ENCODE assay signal across 21 cellular contexts in the genomic region with DNA sequence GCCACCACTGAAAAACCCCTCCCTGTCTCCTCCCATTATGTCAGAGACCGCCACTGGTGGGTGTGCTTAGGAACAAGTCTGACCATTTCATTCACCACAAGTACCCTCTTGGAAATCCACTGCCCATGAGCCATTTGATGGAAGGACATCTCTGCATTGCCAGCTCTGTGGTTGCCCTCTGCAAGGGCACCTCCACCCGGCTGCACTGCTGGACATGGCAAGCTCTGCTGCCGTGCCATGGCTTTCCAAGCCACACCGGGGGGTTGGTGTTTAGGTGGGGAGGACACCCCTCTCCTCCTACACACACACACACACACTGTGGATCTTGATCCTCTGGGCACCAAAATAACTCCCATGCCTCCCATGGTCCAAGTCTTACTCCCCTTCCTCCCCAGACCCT. TPM values are rescaled to one million over a fixed set of nuclear protein-coding genes. Genes with fewer than 3 reads are reported as not detected.
"Had no signal": no experiment of that assay in that cellular context is flagged by ENCODE, and none has a peak within 500 bp of the region (broad histone marks: within the 10 kb centered on the region; RNA-seq: fewer than 3 reads in every experiment).

No MANE protein-coding gene starts in this region.

- H3K36me3 Mint-ChIP-seq: activated CD4-positive, alpha-beta memory T cell treated with anti-CD3 and anti-CD28 coated beads for 36 hours; activated naive CD4-positive, alpha-beta T cell treated with anti-CD3 and anti-CD28 coated beads, Interleukin-2, amount 50 U/mL, for 24 hours; activated naive CD8-positive, alpha-beta T cell treated with anti-CD3 and anti-CD28 coated beads for 36 hours; brain had no signal

- H3K4me3 ChIP-seq: adrenal gland, ascending aorta, breast epithelium, esophagus squamous epithelium, gastroesophageal sphincter had no signal

- H3K9me3 Mint-ChIP-seq: activated CD4-positive, alpha-beta memory T cell treated with anti-CD3 and anti-CD28 coated beads for 36 hours; activated CD4-positive, alpha-beta T cell treated with anti-CD3 and anti-CD28 coated beads, Interleukin-2, amount 10 ng/mL, durations not matched to agents 24 days and 14 days; activated naive CD4-positive, alpha-beta T cell treated with anti-CD3 and anti-CD28 coated beads for 36 hours; activated naive CD4-positive, alpha-beta T cell treated with anti-CD3 and anti-CD28 coated beads, Interleukin-2, amount 50 U/mL, for 24 hours; activated naive CD8-positive, alpha-beta T cell treated with anti-CD3 and anti-CD28 coated beads for 36 hours; activated naive CD8-positive, alpha-beta T cell treated with anti-CD3 and anti-CD28 coated beads, Interleukin-2, amount 50 U/mL, for 24 hours; activated T-helper 1 cell treated with anti-CD3 and anti-CD28 coated beads, Interleukin-12 subunit alpha, Interleukin-12 subunit beta, Interleukin-2, Interleukin-4 antibody, amounts not matched to agents 30 ng/mL and 10 ng/mL and 1 ng/mL, durations not matched to agents 14 hours and 24 hours and 36 hours; activated T-helper 2 cell treated with anti-CD3 and anti-CD28 coated beads, Interferon-gamma antibody, Interleukin-2, Interleukin-4, amounts not matched to agents 10 μg/mL and 5 μg/mL and 100 μg/mL, durations not matched to agents 14 hours and 24 hours and 36 hours; effector memory CD8-positive, alpha-beta T cell had no signal

- DNase-seq: cortex of kidney, esophagus squamous epithelium had no signal

- H3K4me1 ChIP-seq: adrenal gland, breast epithelium had no signal

- FAIRE-seq: colon, endometrium had no signal

- H3K27ac ChIP-seq: adrenal gland, ascending aorta, breast epithelium, epithelial cell of prostate, esophagus squamous epithelium, gastroesophageal sphincter had no signal

- H3K9me3 ChIP-seq: adrenal gland, ascending aorta, breast epithelium, esophagus squamous epithelium, gastroesophageal sphincter had no signal

- H3K36me3 ChIP-seq: adrenal gland, ascending aorta, breast epithelium, esophagus squamous epithelium, gastroesophageal sphincter had no signal

- H3K27ac Mint-ChIP-seq: activated CD4-positive, alpha-beta memory T cell treated with anti-CD3 and anti-CD28 coated beads for 36 hours; activated CD4-positive, alpha-beta T cell treated with anti-CD3 and anti-CD28 coated beads for 36 hours; activated CD4-positive, alpha-beta T cell treated with anti-CD3 and anti-CD28 coated beads, Interleukin-2, amount 10 ng/mL, durations not matched to agents 24 days and 14 days; activated naive CD4-positive, alpha-beta T cell treated with anti-CD3 and anti-CD28 coated beads for 36 hours; activated naive CD4-positive, alpha-beta T cell treated with anti-CD3 and anti-CD28 coated beads, Interleukin-2, amount 50 U/mL, for 24 hours; activated naive CD8-positive, alpha-beta T cell treated with anti-CD3 and anti-CD28 coated beads for 36 hours; activated naive CD8-positive, alpha-beta T cell treated with anti-CD3 and anti-CD28 coated beads, Interleukin-2, amount 50 U/mL, for 24 hours; activated T-helper 1 cell treated with anti-CD3 and anti-CD28 coated beads, Interleukin-12 subunit alpha, Interleukin-12 subunit beta, Interleukin-2, Interleukin-4 antibody, amounts not matched to agents 30 ng/mL and 10 ng/mL and 1 ng/mL, durations not matched to agents 14 hours and 24 hours and 36 hours; activated T-helper 2 cell treated with anti-CD3 and anti-CD28 coated beads, Interferon-gamma antibody, Interleukin-2, Interleukin-4, amounts not matched to agents 10 μg/mL and 5 μg/mL and 100 μg/mL, durations not matched to agents 14 hours and 24 hours and 36 hours; brain; effector memory CD8-positive, alpha-beta T cell had no signal

- H3K4me3 Mint-ChIP-seq: activated CD4-positive, alpha-beta memory T cell treated with anti-CD3 and anti-CD28 coated beads for 36 hours; activated CD4-positive, alpha-beta T cell treated with anti-CD3 and anti-CD28 coated beads for 36 hours; activated CD4-positive, alpha-beta T cell treated with anti-CD3 and anti-CD28 coated beads, Interleukin-2, amount 10 ng/mL, durations not matched to agents 24 days and 14 days; activated naive CD4-positive, alpha-beta T cell treated with anti-CD3 and anti-CD28 coated beads for 36 hours; activated naive CD4-positive, alpha-beta T cell treated with anti-CD3 and anti-CD28 coated beads, Interleukin-2, amount 50 U/mL, for 24 hours; activated naive CD8-positive, alpha-beta T cell treated with anti-CD3 and anti-CD28 coated beads for 36 hours; activated naive CD8-positive, alpha-beta T cell treated with anti-CD3 and anti-CD28 coated beads, Interleukin-2, amount 50 U/mL, for 24 hours; activated T-helper 1 cell treated with anti-CD3 and anti-CD28 coated beads, Interleukin-12 subunit alpha, Interleukin-12 subunit beta, Interleukin-2, Interleukin-4 antibody, amounts not matched to agents 30 ng/mL and 10 ng/mL and 1 ng/mL, durations not matched to agents 14 hours and 24 hours and 36 hours; effector memory CD8-positive, alpha-beta T cell had no signal

- H3K27me3 ChIP-seq: ascending aorta had no signal

RNA-seq across cellular contexts. Expression of a gene that starts 5.2 kb away (rescaled TPM):
- total RNA-seq: fibroblast of villous mesenchyme had no signal
